18 cellular contexts compared by ENCODE assay signal in genomic region chr1:248792342-248792741, GRCh38. TPM values are rescaled to one million over a fixed set of nuclear protein-coding genes. Genes with fewer than 3 reads are reported as not detected.
DNase-seq lines count a peak whose midpoint lies in the region; ATAC-seq and TF ChIP-seq lines count a peak whose summit lies in the region.
"Had no signal": no experiment of that assay in that cellular context is flagged by ENCODE, and none has a peak within 500 bp of the region (broad histone marks: within the 10 kb centered on the region; RNA-seq: fewer than 3 reads in every experiment).

No MANE protein-coding gene starts in this region.

- peak overlapping the region in 8 of 11 experiments; percentile 31 to 70 (median 64); a peak in 16 of 22 replicates for H3K9ac ChIP-seq in BLaER1 treated with 17β-estradiol and CSF1 and Interleukin-3, amounts not matched to agents 10 nM and 100 nM

- ATAC-seq in GM19395 (IDR thresholded peaks at IDR 0.05; ENCODE audit: unreplicated experiment) (peak; percentile 45), HG03025 (IDR thresholded peaks at IDR 0.05; ENCODE audit: low FRiP score, unreplicated experiment) (peak; percentile 48), right lobe of liver (no peak)
- ATAC-seq: esophagus mucosa, heart right ventricle had no signal

- H3K4me1 ChIP-seq in BLaER1 treated with 17β-estradiol and CSF1 and Interleukin-3, amounts not matched to agents 10 nM and 100 nM: peaks cover 44 to 72% (median 68%) of the 10 kb centered on the region in 10 experiments
- no peaks in the 10 kb centered on the region for H3K4me1 ChIP-seq in right lobe of liver

- WGBS in right lobe of liver (ENCODE audit: insufficient coverage, low coverage, low lambda C conversion rate, missing lambda C conversion rate): 48% methylated on average over 4 of the region's 5 CpGs

- peak; percentile 82 for DNase-seq in NOMO-1 treated with dmso at 0.1 percent for 144 hours (lab: John Stamatoyannopoulos, UW; ENCODE audit: unreplicated experiment)
- no peak for DNase-seq in central memory CD4-positive, alpha-beta T cell
- no peak for DNase-seq in NCI-H1694 treated with DMSO at 0.1 percent for 48 hours (lab: John Stamatoyannopoulos, UW)
- DNase-seq in right lobe of liver: no peak
- no peak for DNase-seq in NCI-H2081 treated with DMSO at 0.1 percent for 48 hours (lab: John Stamatoyannopoulos, UW)
- DNase-seq: activated CD4-positive, alpha-beta T cell treated with anti-CD3 and anti-CD28 coated beads, Interleukin-2, amount 10 ng/mL, durations not matched to agents 24 days and 14 days; activated T-cell treated with anti-CD3 and anti-CD28 coated beads, Interleukin-2, amount 50 U/mL, for 48 hours; heart right ventricle; kidney glomerular epithelial cell; MG63; NCI-H446; stimulated activated CD4-positive, alpha-beta T cell treated with anti-CD3 and anti-CD28 coated beads, Interleukin-15, amount 100 ng/mL, for 24 hours had no signal

- no peaks in the 10 kb centered on the region for H3K27me3 ChIP-seq in BLaER1 treated with 17β-estradiol and CSF1 and Interleukin-3, amounts not matched to agents 10 nM and 100 nM
- H3K27me3 ChIP-seq in right lobe of liver: no peaks in the 10 kb centered on the region
- H3K27me3 ChIP-seq: MG63 had no signal

- intact Hi-C loops in right lobe of liver (cut with DNase I): no loop called here

- peak overlapping the region in 1 of 10 experiments; percentile 0; a peak in 4 of 20 replicates for H3K4me3 ChIP-seq in BLaER1 treated with 17β-estradiol and CSF1 and Interleukin-3, amounts not matched to agents 10 nM and 100 nM
- no peak overlapping the region for H3K4me3 ChIP-seq in right lobe of liver
- H3K4me3 ChIP-seq: coronary artery, heart right ventricle, MG63 had no signal

- no peaks in the 10 kb centered on the region for H4K20me1 ChIP-seq in BLaER1 treated with 17β-estradiol and CSF1 and Interleukin-3, amounts not matched to agents 10 nM and 100 nM

- peak overlapping the region; percentile 59 to 82 (median 75) for H3K4me2 ChIP-seq in BLaER1 treated with 17β-estradiol and CSF1 and Interleukin-3, amounts not matched to agents 10 nM and 100 nM

- TF ChIP-seq CTCF in right lobe of liver (IDR thresholded peaks at IDR 0.05): no peak

- H3K36me3 ChIP-seq in BLaER1 treated with 17β-estradiol and CSF1 and Interleukin-3, amounts not matched to agents 10 nM and 100 nM: 0 out of 22 replicates have a peak, but pooled peaks cover 0 to 4% (median 0%) of the 10 kb centered on the region in 11 experiments
- no peaks in the 10 kb centered on the region for H3K36me3 ChIP-seq in right lobe of liver
- H3K36me3 ChIP-seq: heart right ventricle, MG63 had no signal

- H3K9me3 ChIP-seq in BLaER1 treated with 17β-estradiol and CSF1 and Interleukin-3, amounts not matched to agents 10 nM and 100 nM (replicated peaks in 1 of 11): peaks cover 29 to 50% (median 39%) of the 10 kb centered on the region in 11 experiments
- H3K9me3 ChIP-seq in right lobe of liver: no peaks in the 10 kb centered on the region

- peak overlapping the region in 10 of 11 experiments; percentile 13 to 84 (median 80); a peak in 20 of 22 replicates for H3K27ac ChIP-seq in BLaER1 treated with 17β-estradiol and CSF1 and Interleukin-3, amounts not matched to agents 10 nM and 100 nM
- H3K27ac ChIP-seq in right lobe of liver: no peak overlapping the region
- H3K27ac ChIP-seq: coronary artery, heart right ventricle had no signal

- TF ChIP-seq POLR2A in right lobe of liver (IDR thresholded peaks at IDR 0.05): no peak

RNA-seq across cellular contexts. Expression of gene SH3BP5L, which starts 33.4 kb away (rescaled TPM):
- total RNA-seq in right lobe of liver: 10 to 100 TPM in 5 of 6 experiments, 1 to 10 TPM in 1; 9.8 to 13.1 (median 12.4) TPM

RNA-seq across cellular contexts. Expression of gene LYPD8, which starts 36.8 kb away (rescaled TPM):
- not detected for total RNA-seq in right lobe of liver
- total RNA-seq: activated CD4-positive, alpha-beta T cell treated with anti-CD3 and anti-CD28 coated beads, Interleukin-2, amount 10 ng/mL, durations not matched to agents 24 days and 14 days; esophagus mucosa; heart right ventricle; progenitor cell of endocrine pancreas had no signal

RNA-seq across cellular contexts. Expression of gene ZNF672, which starts 45.7 kb away (rescaled TPM):
- 10 to 100 TPM; 16.9 to 24.3 (median 19.4) TPM for total RNA-seq in right lobe of liver

Comparison
In these comparisons a context has a peak if more than half of its experiments do, and no peak if none do; other contexts are left out.
1. H3K27ac ChIP-seq: peak in BLaER1 treated with 17β-estradiol and CSF1 and Interleukin-3, amounts not matched to agents 10 nM and 100 nM (10 of 11); none in right lobe of liver (0 of 3).
2. ATAC-seq: peak in GM19395 (single experiment) and HG03025 (single experiment); none in right lobe of liver (0 of 4).